ENCODE assay signal across 15 cellular contexts in genomic region chr12:48691826-48692473, GRCh38. TPM values are rescaled to one million over a fixed set of nuclear protein-coding genes. Genes with fewer than 3 reads are reported as not detected.
DNase-seq lines count a peak whose midpoint lies in the region; ATAC-seq, FAIRE-seq and TF ChIP-seq lines count a peak whose summit lies in the region.
"Had no signal": no experiment of that assay in that cellular context is flagged by ENCODE, and none has a peak within 500 bp of the region (broad histone marks: within the 10 kb centered on the region; RNA-seq: fewer than 3 reads in every experiment).

No MANE protein-coding gene starts in this region.

- H3K36me3 ChIP-seq in heart left ventricle (peaks cover 0 to 95% (median 75%) of the 10 kb centered on the region in 9 donors), K562 (ENCODE audit: control insufficient read depth, insufficient read depth, low read length) (peaks cover 92% of the 10 kb centered on the region), upper lobe of right lung (peaks cover 74% of the 10 kb centered on the region)

- H3K79me2 ChIP-seq in K562 (ENCODE audit: control insufficient read depth, insufficient read depth, low read length) = peaks cover 46% of the 10 kb centered on the region

- H3K27ac Mint-ChIP-seq in memory B cell = peak overlapping the region; percentile 24

- no peak for DNase-seq in heart left ventricle
- DNase-seq in Right ventricle myocardium inferior (ENCODE audit: missing footprints) = no peak
- DNase-seq in K562 (ENCODE audit: extremely low read depth in 1 of 4, low spot score in 3 of 4) = no peak
- DNase-seq in memory B cell (ENCODE audit: low spot score in 2 of 2) = no peak
- DNase-seq in upper lobe of right lung = no peak
- DNase-seq in NCI-H510A treated with DMSO at 0.1 percent for 48 hours (lab: John Stamatoyannopoulos, UW) = no peak
- no peak for DNase-seq in RPMI8226
- DNase-seq: AML-193, Caco-2, H7, NCI-H1436 treated with DMSO at 0.1 percent for 48 hours, NCI-H345, NCI-H748 treated with DMSO at 0.1 percent for 48 hours, SHP77 treated with DMSO at 0.1 percent for 48 hours had no signal

- H3K4me3 ChIP-seq in heart left ventricle (no peak overlapping the region), K562 (no peak overlapping the region), upper lobe of right lung (no peak overlapping the region)

- no peaks in the 10 kb centered on the region for H3K27me3 ChIP-seq in heart left ventricle
- H3K27me3 ChIP-seq in K562 (ENCODE audit: control insufficient read depth in 2 of 2, insufficient read depth in 2 of 2, low read length in 2 of 2) = no peaks in the 10 kb centered on the region
- H3K27me3 ChIP-seq in upper lobe of right lung = no peaks in the 10 kb centered on the region

- H3K27ac ChIP-seq in heart left ventricle = peak overlapping the region in 8 of 12 donors; percentile 7 to 46 (median 30)
- H3K27ac ChIP-seq in K562 (ENCODE audit: extremely low read depth, low read depth, low read length) = no peak overlapping the region
- H3K27ac ChIP-seq in upper lobe of right lung = no peak overlapping the region

- H3K4me1 ChIP-seq in heart left ventricle (peaks cover 0 to 29% (median 14%) of the 10 kb centered on the region in 12 donors), K562 (replicated peaks in 1 of 2; ENCODE audit: control insufficient read depth in 2 of 2, insufficient read depth in 2 of 2, low read length in 2 of 2) (peaks cover 10 to 19% of the 10 kb centered on the region in 2 experiments; a peak in 3 of 5 replicates), upper lobe of right lung (peaks cover 12% of the 10 kb centered on the region)
- H3K4me1 ChIP-seq: Caco-2 had no signal

- intact Hi-C loops in heart left ventricle (cut with DNase I) = no loop called here
- intact Hi-C loops in Right ventricle myocardium inferior (cut with DNase I) = no loop called here
- intact Hi-C loops in K562 (cut with micrococcal nuclease) = no loop called here
- intact Hi-C loops in upper lobe of right lung (cut with DNase I) = no loop called here

- TSS peak; percentile 3 for BruUV-seq in K562 (replicated peaks; lab: Mats Ljungman, UMichigan)

- POLR2A ChIA-PET in K562 (lab: Yijun Ruan, JAX) = interaction anchor here (0.6 to 1.9 kb wide), 8 partner anchors 9 to 273 kb away, joined by 3 to 12 read pairs (median 3); partner anchors contain the start of genes CCNT1 and KANSL2

- H3K4me2 ChIP-seq in K562 (ENCODE audit: insufficient read depth, low read length) = no peak overlapping the region

- H2AFZ ChIP-seq in K562 (ENCODE audit: low read depth, low read length) = no peak overlapping the region

- 43 to 54% (median 49%) methylated on average over 2 of the region's 2 CpGs for WGBS in heart left ventricle, 4 donors
- 75% methylated on average over 2 of the region's 2 CpGs for WGBS in K562 (ENCODE audit: insufficient coverage, low coverage, missing lambda C conversion rate)

- CTCF ChIA-PET in K562 (lab: Yijun Ruan, JAX; ENCODE audit: low intra/inter-chr PET ratio) = no interaction called here

- ATAC-seq in heart left ventricle (peak in 1 of 4 donors; percentile 47), Right ventricle myocardium inferior (no peak), K562 (no peak), memory B cell (ENCODE audit: low read depth) (no peak), upper lobe of right lung (peak; percentile 57), HG02798 (IDR thresholded peaks at IDR 0.05; ENCODE audit: poor library complexity, unreplicated experiment) (no peak)

- H3K36me3 Mint-ChIP-seq in memory B cell = peaks cover 26% of the 10 kb centered on the region

- H3K4me1 Mint-ChIP-seq in memory B cell = no peaks in the 10 kb centered on the region

- TF ChIP-seq RAD21 in K562 (CRISPR knock-in tag; conservative IDR thresholded peaks at IDR 0.05 in 1 of 2, IDR thresholded peaks at IDR 0.05 in 1 of 2) = no peak

- no peak for TF ChIP-seq EP300 in K562 (IDR thresholded peaks at IDR 0.05; ENCODE audit: low read length)

- H3K4me3 Mint-ChIP-seq in memory B cell = no peak overlapping the region

- no peak for FAIRE-seq in K562 (lab: Jason Lieb, UNC)

- no peak overlapping the region for H3K9ac ChIP-seq in K562 (ENCODE audit: insufficient read depth in 1 of 2, low read depth in 2 of 2, low read length in 2 of 2)

- H3K9me1 ChIP-seq in K562 (ENCODE audit: control insufficient read depth, insufficient read depth, low read length) = no peaks in the 10 kb centered on the region

- no peaks in the 10 kb centered on the region for H3K9me3 Mint-ChIP-seq in memory B cell

- peaks cover 14% of the 10 kb centered on the region; the same call in 1 of the 2 replicates for H4K20me1 ChIP-seq in K562 (replicated peaks; ENCODE audit: control insufficient read depth, insufficient read depth, low read length)

- TF ChIP-seq POLR2A in heart left ventricle (IDR thresholded peaks at IDR 0.05) (no peak), K562 (conservative IDR thresholded peaks at IDR 0.05) (no peak)

- H3K9me3 ChIP-seq in heart left ventricle (no peaks in the 10 kb centered on the region), K562 (replicated peaks; ENCODE audit: control insufficient read depth, insufficient read depth, low read depth, low read length) (no peaks in the 10 kb centered on the region), upper lobe of right lung (no peaks in the 10 kb centered on the region)
- H3K9me3 ChIP-seq: Caco-2 had no signal

- H3K27me3 Mint-ChIP-seq in memory B cell = no peaks in the 10 kb centered on the region

- in situ Hi-C loops in K562 (cut with MboI) = no loop called here

- no peak for TF ChIP-seq CTCF in heart left ventricle (IDR thresholded peaks at IDR 0.05)
- no peak for TF ChIP-seq CTCF in K562 (IDR thresholded peaks at IDR 0.05 in 2 of 3, conservative IDR thresholded peaks at IDR 0.05 in 1 of 3; ENCODE audit: insufficient read depth in 2 of 3, low read depth in 1 of 3, low read length in 3 of 3)
- no peak for TF ChIP-seq CTCF in upper lobe of right lung (IDR thresholded peaks at IDR 0.05)

TF ChIP-seq in K562, 482 proteins besides CTCF, POLR2A, EP300 and RAD21:
- TF ChIP-seq CBX5 (IDR thresholded peaks at IDR 0.05; ENCODE audit: borderline replicate concordance, low read depth) (no peak), BHLHE40 (IDR thresholded peaks at IDR 0.05; ENCODE audit: low read length) (no peak), CBX2 (IDR thresholded peaks at IDR 0.05; ENCODE audit: insufficient read depth, low read length, poor library complexity, severe bottlenecking) (no peak)

RNA-seq across cellular contexts. Expression of gene KANSL2, which starts 9.9 kb away (rescaled TPM):
- 10 to 100 TPM; 20.1 to 34.4 (median 24.0) TPM for total RNA-seq in heart left ventricle
- 10 to 100 TPM; 22.1 to 35.6 TPM for polyA plus RNA-seq in heart left ventricle
- 19.7 TPM for total RNA-seq in Right ventricle myocardium inferior
- 193 and 271 TPM in 2 replicates for total RNA-seq in K562 (2011; cell fraction: chromatin; rRNA removed; ENCODE audit: low replicate concordance)
- 175 and 180 TPM in 2 replicates for total RNA-seq in K562 (2011; cell fraction: nucleolus; rRNA removed)
- 137 and 174 TPM in 2 replicates for total RNA-seq in K562 (2011; cell fraction: nucleoplasm; rRNA removed)
- 41.1 and 43.8 TPM in 2 replicates for total RNA-seq in K562 (2014; rRNA removed)
- 65.0 and 70.3 TPM in 2 replicates for total RNA-seq in K562 (2014; rRNA removed; fragmentation: Illumina TruSeq; extraction: Trizol)
- 48.1 and 55.4 TPM in 2 replicates for total RNA-seq in K562 (2015; rRNA removed; fragmentation: Illumina TruSeq; extraction: Trizol)
- total RNA-seq in K562 (2021) = 43.6 and 44.8 TPM in 2 replicates
- 60.3 and 63.9 TPM in 2 replicates for polyA plus RNA-seq in K562 (2011; rRNA removed)
- polyA plus RNA-seq in K562 (2011; cell fraction: cytosol; rRNA removed) = 54.6 and 68.2 TPM in 2 replicates
- 83.7 and 86.1 TPM in 2 replicates for polyA plus RNA-seq in K562 (2011; cell fraction: nucleus; rRNA removed)
- 27.8 and 47.9 TPM in 2 replicates for polyA plus RNA-seq in K562 (2012)
- 45.6 and 48.5 TPM in 2 replicates for polyA plus RNA-seq in K562 (2014; fragmentation: Illumina TruSeq; extraction: Trizol)
- 10 to 100 TPM; 80.0 to 89.8 TPM for polyA plus RNA-seq in K562 (2014; fragmentation: Nextera tagmentation; extraction: Ambion mirVana)
- 51.6 and 57.6 TPM in 2 replicates for polyA plus RNA-seq in K562 (2014; rRNA removed)
- 134 and 138 TPM in 2 replicates for polyA minus RNA-seq in K562 (2011; rRNA and poly(A)+ RNA removed)
- polyA minus RNA-seq in K562 (2011; cell fraction: cytosol; rRNA and poly(A)+ RNA removed) = 26.6 and 44.2 TPM in 2 replicates
- polyA minus RNA-seq in K562 (2011; cell fraction: nucleus; rRNA and poly(A)+ RNA removed) = 97.1 and 104 TPM in 2 replicates
- 24.7 TPM for total RNA-seq in upper lobe of right lung

RNA-seq across cellular contexts. Expression of gene CCNT1, which starts 24.6 kb away (rescaled TPM):
- total RNA-seq in heart left ventricle = 10 to 100 TPM; 11.0 to 29.7 (median 18.1) TPM
- polyA plus RNA-seq in heart left ventricle = 1 to 10 TPM; 2.4 to 5.4 TPM
- 17.0 TPM for total RNA-seq in Right ventricle myocardium inferior
- total RNA-seq in K562 (2011; cell fraction: chromatin; rRNA removed; ENCODE audit: low replicate concordance) = 99.4 and 118 TPM in 2 replicates
- total RNA-seq in K562 (2011; cell fraction: nucleolus; rRNA removed) = 36.3 and 46.0 TPM in 2 replicates
- 45.0 and 52.4 TPM in 2 replicates for total RNA-seq in K562 (2011; cell fraction: nucleoplasm; rRNA removed)
- 17.1 and 24.0 TPM in 2 replicates for total RNA-seq in K562 (2014; rRNA removed)
- 51.0 and 60.3 TPM in 2 replicates for total RNA-seq in K562 (2014; rRNA removed; fragmentation: Illumina TruSeq; extraction: Trizol)
- 37.6 and 39.0 TPM in 2 replicates for total RNA-seq in K562 (2015; rRNA removed; fragmentation: Illumina TruSeq; extraction: Trizol)
- total RNA-seq in K562 (2021) = 52.4 and 53.9 TPM in 2 replicates
- 44.4 and 49.7 TPM in 2 replicates for polyA plus RNA-seq in K562 (2011; rRNA removed)
- polyA plus RNA-seq in K562 (2011; cell fraction: cytosol; rRNA removed) = 14.6 and 26.2 TPM in 2 replicates
- 54.4 and 61.1 TPM in 2 replicates for polyA plus RNA-seq in K562 (2011; cell fraction: nucleus; rRNA removed)
- polyA plus RNA-seq in K562 (2012) = 14.2 and 17.1 TPM in 2 replicates
- polyA plus RNA-seq in K562 (2014; fragmentation: Illumina TruSeq; extraction: Trizol) = 27.1 and 33.4 TPM in 2 replicates
- polyA plus RNA-seq in K562 (2014; fragmentation: Nextera tagmentation; extraction: Ambion mirVana) = 10 to 100 TPM in 1 of 2 experiments, 1 to 10 TPM in 1; 9.7 to 10.5 TPM
- 18.2 and 18.5 TPM in 2 replicates for polyA plus RNA-seq in K562 (2014; rRNA removed)
- 223 and 245 TPM in 2 replicates for polyA minus RNA-seq in K562 (2011; rRNA and poly(A)+ RNA removed)
- 31.3 and 40.4 TPM in 2 replicates for polyA minus RNA-seq in K562 (2011; cell fraction: cytosol; rRNA and poly(A)+ RNA removed)
- polyA minus RNA-seq in K562 (2011; cell fraction: nucleus; rRNA and poly(A)+ RNA removed) = 28.1 and 55.5 TPM in 2 replicates
- 31.2 TPM for total RNA-seq in upper lobe of right lung

Comparison
In these comparisons a context has a peak if more than half of its experiments do, and no peak if none do; other contexts are left out.
1. H3K27ac ChIP-seq: peak in heart left ventricle (8 of 12); none in K562 (single experiment) and upper lobe of right lung (single experiment).